21 cellular contexts compared by ENCODE assay signal in the genomic region with DNA sequence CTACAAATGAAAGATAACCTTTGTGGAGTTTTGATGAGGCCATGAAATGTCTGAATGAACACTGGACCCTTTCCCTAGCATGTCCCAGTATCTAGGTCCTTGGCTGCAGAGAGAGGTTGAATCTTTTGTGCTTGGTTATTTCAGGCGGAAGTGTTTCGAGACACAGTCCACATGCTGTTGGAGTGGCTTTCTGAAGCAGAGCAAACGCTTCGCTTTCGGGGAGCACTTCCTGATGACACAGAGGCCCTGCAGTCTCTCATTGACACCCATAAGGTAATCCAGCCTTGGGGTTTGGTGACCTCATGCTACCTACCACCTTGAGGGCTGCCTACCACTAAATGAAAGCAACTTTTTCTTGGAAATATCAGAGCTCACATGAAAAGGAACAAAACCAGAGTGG. TPM values are rescaled to one million over a fixed set of nuclear protein-coding genes. Genes with fewer than 3 reads are reported as not detected.
DNase-seq lines count a peak whose midpoint lies in the region; ATAC-seq and TF ChIP-seq lines count a peak whose summit lies in the region.
"Had no signal": no experiment of that assay in that cellular context is flagged by ENCODE, and none has a peak within 500 bp of the region (broad histone marks: within the 10 kb centered on the region; RNA-seq: fewer than 3 reads in every experiment).

No MANE protein-coding gene starts in this region.

- H3K4me2 ChIP-seq in mesenchymal stem cell (ENCODE audit: low read length, poor library complexity, severe bottlenecking), result no peak overlapping the region

- H3K9me3 ChIP-seq in heart left ventricle (no peaks in the 10 kb centered on the region), mesenchymal stem cell (ENCODE audit: control insufficient read depth, low read length) (no peaks in the 10 kb centered on the region)
- H3K9me3 ChIP-seq: Caco-2 had no signal

- peak overlapping the region; percentile 7 for H4K8ac ChIP-seq in mesenchymal stem cell (ENCODE audit: low read length)

- no peaks in the 10 kb centered on the region for H3K27me3 ChIP-seq in heart left ventricle
- H3K27me3 ChIP-seq in mesenchymal stem cell (ENCODE audit: control insufficient read depth in 1 of 2, insufficient read depth in 1 of 2, low read length in 2 of 2), result no peaks in the 10 kb centered on the region

- H3K4me1 ChIP-seq in heart left ventricle, result peaks cover 0 to 9% (median 0%) of the 10 kb centered on the region in 12 donors
- no peaks in the 10 kb centered on the region for H3K4me1 ChIP-seq in mesenchymal stem cell (ENCODE audit: control insufficient read depth, insufficient read depth, low read depth, low read length)
- H3K4me1 ChIP-seq: Caco-2 had no signal

- H3K23ac ChIP-seq in mesenchymal stem cell (ENCODE audit: low read length in 2 of 2), result no peak overlapping the region

- peak; percentile 43 for DNase-seq in NK-92 treated with Interleukin-12 subunit alpha and Interleukin-12 subunit beta, amount 100 ng/mL, for 24 hours (lab: John Stamatoyannopoulos, UW)
- DNase-seq in NK-92 (lab: John Stamatoyannopoulos, UW; ENCODE audit: unreplicated experiment) (no peak), heart left ventricle (no peak), Right ventricle myocardium inferior (ENCODE audit: missing footprints) (no peak), caudate nucleus (lab: John Stamatoyannopoulos, UW) (no peak), mesenchymal stem cell (no peak), DMS 273 treated with DMSO at 0.1 percent for 48 hours (lab: John Stamatoyannopoulos, UW) (no peak)
- DNase-seq: Caco-2, DMS53, H7, Kasumi-1, MM.1S, NCI-H1105, NCI-H1694 treated with DMSO at 0.1 percent for 48 hours, NCI-H2107, NCI-H226, NCI-H524 treated with DMSO at 0.1 percent for 48 hours had no signal

- peaks cover 18% of the 10 kb centered on the region for H3K79me1 ChIP-seq in mesenchymal stem cell (replicated peaks; ENCODE audit: low read length, poor library complexity, severe bottlenecking)

- H4K91ac ChIP-seq in mesenchymal stem cell (ENCODE audit: low read length), result no peak overlapping the region

- H3K4me3 ChIP-seq in heart left ventricle (no peak overlapping the region), mesenchymal stem cell (ENCODE audit: insufficient read depth in 1 of 2, low read depth in 1 of 2, low read length in 2 of 2) (no peak overlapping the region)

- no peak overlapping the region for H3K4ac ChIP-seq in mesenchymal stem cell (ENCODE audit: low read depth in 1 of 2, low read length in 2 of 2)

- TF ChIP-seq CTCF in heart left ventricle (IDR thresholded peaks at IDR 0.05), result no peak

- WGBS in heart left ventricle, 4 donors, result 60 to 85% (median 68%) methylated on average over 5 of the region's 5 CpGs
- 97% methylated on average over 5 of the region's 5 CpGs for WGBS in mesenchymal stem cell

- H2BK15ac ChIP-seq in mesenchymal stem cell (ENCODE audit: low read depth, poor library complexity, severe bottlenecking), result no peak overlapping the region

- H3K9ac ChIP-seq in mesenchymal stem cell (ENCODE audit: low read length), result no peak overlapping the region

- H3K18ac ChIP-seq in mesenchymal stem cell (ENCODE audit: low read depth in 1 of 2, low read length in 2 of 2), result no peak overlapping the region

- ATAC-seq in heart left ventricle, result peak in 3 of 4 donors; percentile 59 to 69 (median 68)
- ATAC-seq in Right ventricle myocardium inferior, result no peak
- no peak for ATAC-seq in GM18907 (IDR thresholded peaks at IDR 0.05; ENCODE audit: unreplicated experiment)

- no peak overlapping the region for H2AFZ ChIP-seq in mesenchymal stem cell (ENCODE audit: low read depth, low read length)

- H2BK120ac ChIP-seq in mesenchymal stem cell (ENCODE audit: low read depth, low read length), result no peak overlapping the region

- no peak overlapping the region for H2BK12ac ChIP-seq in mesenchymal stem cell (ENCODE audit: low read length in 2 of 2)

- TF ChIP-seq POLR2A in heart left ventricle (IDR thresholded peaks at IDR 0.05), result no peak

- H3K36me3 ChIP-seq in heart left ventricle (peaks cover 15 to 100% (median 99%) of the 10 kb centered on the region in 9 donors), mesenchymal stem cell (ENCODE audit: control insufficient read depth in 1 of 2, insufficient read depth in 2 of 2, low read depth in 1 of 2, low read length in 2 of 2) (peaks cover 62 to 96% of the 10 kb centered on the region in 2 experiments)

- intact Hi-C loops in heart left ventricle (cut with DNase I) (loop anchor here in 2 of 10 donors (10.0 kb wide), 2 partner anchors 128 to 148 kb away; no protein-coding TSS in a partner anchor), Right ventricle myocardium inferior (cut with DNase I) (no loop called here)

- H3K27ac ChIP-seq in heart left ventricle, result peak overlapping the region in 1 of 12 donors; percentile 13
- H3K27ac ChIP-seq in caudate nucleus (ENCODE audit: low read depth, low read length), result peak overlapping the region; percentile 36
- peak overlapping the region; percentile 43 for H3K27ac ChIP-seq in mesenchymal stem cell (ENCODE audit: low read length, poor library complexity, severe bottlenecking)
- H3K27ac ChIP-seq: 22Rv1 had no signal

- no peak overlapping the region for H3K14ac ChIP-seq in mesenchymal stem cell (ENCODE audit: low read length in 2 of 2)

- no peak overlapping the region for H2BK5ac ChIP-seq in mesenchymal stem cell (ENCODE audit: low read depth, low read length, poor library complexity, severe bottlenecking)

- H2AK5ac ChIP-seq in mesenchymal stem cell (ENCODE audit: low read length, severe bottlenecking), result no peak overlapping the region

RNA-seq across cellular contexts. Expression of gene BMP8A, which starts 38.9 kb away (rescaled TPM):
- total RNA-seq in heart left ventricle (1 to 10 TPM in 3 of 9 donors, under 1 TPM in 5, not detected in 1; 0.22 to 2.4 (median 0.78) TPM), Right ventricle myocardium inferior (0.22 TPM)
- under 1 TPM in 1 of 2 donors, not detected in 1; 0.43 TPM for polyA plus RNA-seq in heart left ventricle
- polyA plus RNA-seq in mesenchymal stem cell (2013, experiment 1 of 2), result not detected
- not detected for polyA plus RNA-seq in mesenchymal stem cell (2013, experiment 2 of 2)
- polyA plus RNA-seq: AG04450; CD4-positive, CD25-positive, alpha-beta regulatory T cell had no signal

Comparison
In these comparisons a context has a peak if more than half of its experiments do, and no peak if none do; other contexts are left out.
1. ATAC-seq: peak in heart left ventricle (3 of 4); none in Right ventricle myocardium inferior (single experiment) and GM18907 (single experiment).